25 cellular contexts compared by ENCODE assay signal in genomic region chr2:166163775-166164174, GRCh38. TPM values are rescaled to one million over a fixed set of nuclear protein-coding genes. Genes with fewer than 3 reads are reported as not detected.
"Had no signal": no experiment of that assay in that cellular context is flagged by ENCODE, and none has a peak within 500 bp of the region (broad histone marks: within the 10 kb centered on the region; RNA-seq: fewer than 3 reads in every experiment).

No MANE protein-coding gene starts in this region.

- H3K9me3 ChIP-seq: testis, tibial nerve had no signal

- H3K27ac ChIP-seq: dorsolateral prefrontal cortex, skin epidermis, testis, tibial nerve had no signal

- H3K4me3 ChIP-seq: dorsolateral prefrontal cortex, skin epidermis, testis, tibial nerve had no signal

- H3K36me3 ChIP-seq: tibial nerve had no signal

- H3K4me1 ChIP-seq: testis, tibial nerve had no signal

- H3K27me3 ChIP-seq: testis, tibial nerve had no signal

- ATAC-seq: esophagus mucosa; left cardiac atrium; left ventricle myocardium superior; natural killer cell; sciatic nerve; stimulated activated naive B cell treated with anti-CD40 and anti-IgM and Interleukin-4, amounts not matched to agents 10 μg/mL and 1 μg/mL and 100 μg/mL, for 72 hours; stimulated activated naive CD8-positive, alpha-beta T cell treated with anti-CD3 and anti-CD28 coated beads, Interleukin-15, amount 100 ng/mL, for 72 hours had no signal

- DNase-seq: cortex of kidney; dorsolateral prefrontal cortex; effector CD8-positive, alpha-beta T cell; foreskin fibroblast; immature natural killer cell; kidney; left cardiac atrium; left ventricle myocardium superior; natural killer cell; posterior cingulate gyrus; stimulated activated CD4-positive, alpha-beta T cell treated with anti-CD3 and anti-CD28 coated beads, Interleukin-2, amount 100 ng/mL, for 24 hours; stimulated activated CD4-positive, alpha-beta T cell treated with anti-CD3 and anti-CD28 coated beads, Interleukin-4, amount 100 ng/mL, for 4 hours; stimulated activated naive B cell treated with anti-CD40 and anti-IgM and Interleukin-4, amounts not matched to agents 10 μg/mL and 1 μg/mL and 100 μg/mL, for 72 hours; stimulated activated naive CD8-positive, alpha-beta T cell treated with anti-CD3 and anti-CD28 coated beads, Interleukin-15, amount 100 ng/mL, for 72 hours; testis had no signal

RNA-seq across cellular contexts. Expression of gene SCN1A, which starts 36.0 kb away (rescaled TPM):
- total RNA-seq: esophagus mucosa, kidney, mucosa of gallbladder, myocyte, natural killer cell, osteocyte, pulmonary artery endothelial cell, sciatic nerve, subcutaneous adipose tissue, tibial nerve, ureter had no signal
